ENCODE assay signal across 18 cellular contexts in the genomic region with DNA sequence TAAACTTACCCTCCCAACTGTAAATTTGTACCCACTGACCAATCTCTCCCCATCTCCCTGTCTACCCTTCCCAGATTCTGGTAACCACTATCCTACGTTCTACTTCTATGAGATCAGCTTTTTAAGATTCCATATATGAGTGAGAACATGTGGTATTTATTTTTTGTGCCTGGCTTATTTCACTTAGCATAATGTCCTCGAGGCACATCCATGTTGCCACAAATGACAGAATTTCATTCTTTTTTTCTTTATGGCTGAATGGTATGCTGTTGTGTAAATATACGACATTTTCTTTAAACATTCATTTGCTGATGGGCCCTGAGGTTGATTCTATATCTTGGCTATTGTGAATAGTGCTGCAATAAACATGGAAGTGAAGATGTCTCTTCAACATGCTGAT.
DNase-seq lines count a peak whose midpoint lies in the region; ATAC-seq and TF ChIP-seq lines count a peak whose summit lies in the region.
"Had no signal": no experiment of that assay in that cellular context is flagged by ENCODE, and none has a peak within 500 bp of the region (broad histone marks: within the 10 kb centered on the region; RNA-seq: fewer than 3 reads in every experiment).

No MANE protein-coding gene starts in this region.

- H3K4me1 ChIP-seq in GM23248 (ENCODE audit: insufficient read depth) (0 out of 2 replicates have a peak, but pooled peaks cover 3% of the 10 kb centered on the region), mesenchymal stem cell (ENCODE audit: control insufficient read depth, insufficient read depth, low read depth, low read length) (peaks cover 2% of the 10 kb centered on the region)

- H3K27ac ChIP-seq in CD4-positive, alpha-beta T cell (ENCODE audit: low read depth, low read length): no peak overlapping the region
- H3K27ac ChIP-seq in GM23248 (no peak overlapping the region), mesenchymal stem cell (ENCODE audit: low read length, poor library complexity, severe bottlenecking) (no peak overlapping the region)
- H3K27ac ChIP-seq: tibial nerve had no signal

- H3K36me3 Mint-ChIP-seq in CD4-positive, alpha-beta T cell (ENCODE audit: low read depth): peaks cover 43% of the 10 kb centered on the region
- peaks cover 25% of the 10 kb centered on the region for H3K36me3 Mint-ChIP-seq in activated B cell treated with CpG ODN at 0.5 μM for 24 hours (ENCODE audit: low read depth)

- H3K4me2 ChIP-seq in GM23248 (ENCODE audit: unreplicated experiment) (no peak overlapping the region), mesenchymal stem cell (ENCODE audit: low read length, poor library complexity, severe bottlenecking) (no peak overlapping the region)

- H2BK120ac ChIP-seq in mesenchymal stem cell (ENCODE audit: low read depth, low read length): no peak overlapping the region

- no peaks in the 10 kb centered on the region for H3K9me3 Mint-ChIP-seq in CD4-positive, alpha-beta T cell
- peaks cover 4% of the 10 kb centered on the region for H3K9me3 Mint-ChIP-seq in activated B cell treated with CpG ODN at 0.5 μM for 24 hours
- H3K9me3 Mint-ChIP-seq: T-helper 2 cell treated with Interferon-gamma antibody and Interleukin-4, amounts not matched to agents 5 μg/mL and 100 μg/mL, for 36 hours had no signal

- H3K18ac ChIP-seq in mesenchymal stem cell (ENCODE audit: low read depth in 1 of 2, low read length in 2 of 2): no peak overlapping the region

- H2BK5ac ChIP-seq in mesenchymal stem cell (ENCODE audit: low read depth, low read length, poor library complexity, severe bottlenecking): no peak overlapping the region

- no peak overlapping the region for H3K4ac ChIP-seq in mesenchymal stem cell (ENCODE audit: low read depth in 1 of 2, low read length in 2 of 2)

- peaks cover 5% of the 10 kb centered on the region; the same call in 1 of the 2 replicates for H3F3A ChIP-seq in GM23248 (ENCODE audit: insufficient read depth)

- no peak overlapping the region for H3K14ac ChIP-seq in mesenchymal stem cell (ENCODE audit: low read length in 2 of 2)

- POLR2A ChIA-PET in CD4-positive, alpha-beta T cell (lab: Charles Lee): interaction anchor here (1.3 kb wide), 1 partner anchor 13 kb away, joined by 5 read pairs; no protein-coding TSS in a partner anchor
- POLR2A ChIA-PET in activated B cell treated with CpG ODN at 0.5 μM for 24 hours (lab: Charles Lee): no interaction called here

- H3K9me2 ChIP-seq in GM23248 (ENCODE audit: insufficient read depth): no peaks in the 10 kb centered on the region

- H3K79me2 ChIP-seq in GM23248 (ENCODE audit: insufficient read depth): no peaks in the 10 kb centered on the region

- no peaks in the 10 kb centered on the region for H3K27me3 ChIP-seq in CD4-positive, alpha-beta T cell (ENCODE audit: control insufficient read depth, insufficient read depth, low read length)
- H3K27me3 ChIP-seq in GM23248 (replicated peaks; ENCODE audit: insufficient read depth): no peaks in the 10 kb centered on the region
- H3K27me3 ChIP-seq in mesenchymal stem cell (ENCODE audit: control insufficient read depth in 1 of 2, insufficient read depth in 1 of 2, low read length in 2 of 2): no peaks in the 10 kb centered on the region
- H3K27me3 ChIP-seq: tibial nerve had no signal

- intact Hi-C loops in CD4-positive, alpha-beta T cell (cut with DNase I, micrococcal nuclease): no loop called here
- intact Hi-C loops in activated B cell treated with CpG ODN at 0.5 μM for 24 hours (cut with micrococcal nuclease): no loop called here

- no peaks in the 10 kb centered on the region for H3K36me3 ChIP-seq in GM23248 (ENCODE audit: low read depth)
- H3K36me3 ChIP-seq in mesenchymal stem cell (ENCODE audit: control insufficient read depth in 1 of 2, insufficient read depth in 2 of 2, low read depth in 1 of 2, low read length in 2 of 2): peaks cover 5 to 8% of the 10 kb centered on the region in 2 experiments
- H3K36me3 ChIP-seq: tibial nerve had no signal

- no peak overlapping the region for H3K4me3 Mint-ChIP-seq in CD4-positive, alpha-beta T cell
- no peak overlapping the region for H3K4me3 Mint-ChIP-seq in activated B cell treated with CpG ODN at 0.5 μM for 24 hours
- H3K4me3 Mint-ChIP-seq: activated CD4-positive, alpha-beta T cell treated with anti-CD3 and anti-CD28 coated beads, Interleukin-2, amount 10 ng/mL, durations not matched to agents 7 days and 5 days; neural crest cell; T-helper 2 cell treated with Interferon-gamma antibody and Interleukin-4, amounts not matched to agents 5 μg/mL and 100 μg/mL, for 36 hours had no signal

- H4K20me1 ChIP-seq in GM23248 (ENCODE audit: insufficient read depth): no peaks in the 10 kb centered on the region

- 31 to 43% methylated on average over 3 of the region's 3 CpGs for WGBS in GM23248 (ENCODE audit: low coverage in 1 of 2, low lambda C conversion rate in 2 of 2, missing lambda C conversion rate in 2 of 2), 2 experiments
- WGBS in mesenchymal stem cell: 46% methylated on average over 2 of the region's 3 CpGs

- peaks cover 61% of the 10 kb centered on the region for H3K4me1 Mint-ChIP-seq in CD4-positive, alpha-beta T cell (ENCODE audit: low read depth)
- H3K4me1 Mint-ChIP-seq in activated B cell treated with CpG ODN at 0.5 μM for 24 hours: peaks cover 21% of the 10 kb centered on the region
- H3K4me1 Mint-ChIP-seq: neural crest cell had no signal

- H3K4me3 ChIP-seq in GM23248 (no peak overlapping the region), mesenchymal stem cell (ENCODE audit: insufficient read depth in 1 of 2, low read depth in 1 of 2, low read length in 2 of 2) (no peak overlapping the region)
- H3K4me3 ChIP-seq: tibial nerve had no signal

- H3K9ac ChIP-seq in GM23248: no peak overlapping the region
- H3K9ac ChIP-seq in mesenchymal stem cell (ENCODE audit: low read length): no peak overlapping the region

- no peaks in the 10 kb centered on the region for H3K9me3 ChIP-seq in CD4-positive, alpha-beta T cell (ENCODE audit: control insufficient read depth, low read length)
- H3K9me3 ChIP-seq in GM23248 (ENCODE audit: low read depth) (no peaks in the 10 kb centered on the region), mesenchymal stem cell (ENCODE audit: control insufficient read depth, low read length) (no peaks in the 10 kb centered on the region)
- H3K9me3 ChIP-seq: tibial nerve had no signal

- H4K91ac ChIP-seq in mesenchymal stem cell (ENCODE audit: low read length): no peak overlapping the region

- no peak overlapping the region for H2BK15ac ChIP-seq in mesenchymal stem cell (ENCODE audit: low read depth, poor library complexity, severe bottlenecking)

- H2AK5ac ChIP-seq in mesenchymal stem cell (ENCODE audit: low read length, severe bottlenecking): no peak overlapping the region

- CTCF ChIA-PET in CD4-positive, alpha-beta T cell (lab: Charles Lee): interaction anchor here (1.0 to 1.4 kb wide), 2 partner anchors 60 to 159 kb away, joined by 3 to 4 read pairs; no protein-coding TSS in a partner anchor
- CTCF ChIA-PET in activated B cell treated with CpG ODN at 0.5 μM for 24 hours (lab: Charles Lee): interaction anchor here (1.4 kb wide), 1 partner anchor 170 kb away, joined by 3 read pairs; no protein-coding TSS in a partner anchor

- H3K27me3 Mint-ChIP-seq in CD4-positive, alpha-beta T cell: no peaks in the 10 kb centered on the region
- no peaks in the 10 kb centered on the region for H3K27me3 Mint-ChIP-seq in activated B cell treated with CpG ODN at 0.5 μM for 24 hours
- H3K27me3 Mint-ChIP-seq: activated CD4-positive, alpha-beta T cell treated with anti-CD3 and anti-CD28 coated beads, Interleukin-2, amount 10 ng/mL, durations not matched to agents 7 days and 5 days had no signal

- H3K79me1 ChIP-seq in mesenchymal stem cell (replicated peaks; ENCODE audit: low read length, poor library complexity, severe bottlenecking): peaks cover 22% of the 10 kb centered on the region

- H3K23ac ChIP-seq in mesenchymal stem cell (ENCODE audit: low read length in 2 of 2): no peak overlapping the region

- peak overlapping the region; percentile 12 for H3K27ac Mint-ChIP-seq in CD4-positive, alpha-beta T cell
- peak overlapping the region; percentile 36 for H3K27ac Mint-ChIP-seq in activated B cell treated with CpG ODN at 0.5 μM for 24 hours
- H3K27ac Mint-ChIP-seq: activated CD4-positive, alpha-beta T cell treated with anti-CD3 and anti-CD28 coated beads, Interleukin-2, amount 10 ng/mL, durations not matched to agents 7 days and 5 days; T-helper 2 cell treated with Interferon-gamma antibody and Interleukin-4, amounts not matched to agents 5 μg/mL and 100 μg/mL, for 36 hours had no signal

- no peak for TF ChIP-seq CTCF in CD4-positive, alpha-beta T cell (IDR thresholded peaks at IDR 0.05)
- TF ChIP-seq CTCF in activated B cell treated with CpG ODN at 0.5 μM for 24 hours (IDR thresholded peaks at IDR 0.05): no peak

- in situ Hi-C loops in GM23248 (cut with MboI): no loop called here

- H4K8ac ChIP-seq in mesenchymal stem cell (ENCODE audit: low read length): no peak overlapping the region

- no peak for DNase-seq in CD4-positive, alpha-beta T cell
- DNase-seq in GM23248 (peak; percentile 4), activated B cell treated with CpG ODN at 0.5 μM for 24 hours (no peak), mesenchymal stem cell (peak; percentile 53), NCI-H2196 treated with DMSO at 0.1 percent for 48 hours (lab: John Stamatoyannopoulos, UW; ENCODE audit: unreplicated experiment) (no peak), epidermal melanocyte (ENCODE audit: insufficient read length, low spot score) (no peak), GM03348 (ENCODE audit: low spot score) (no peak)
- DNase-seq: activated CD4-positive, alpha-beta T cell treated with anti-CD3 and anti-CD28 coated beads, Interleukin-2, amount 10 ng/mL, durations not matched to agents 7 days and 5 days; cerebellar nuclear complex; H7; islet precursor cell; left ventricle myocardium superior; NCI-H1930; NCI-H69 had no signal

- no peak overlapping the region for H2AFZ ChIP-seq in GM23248
- no peak overlapping the region for H2AFZ ChIP-seq in mesenchymal stem cell (ENCODE audit: low read depth, low read length)

- ATAC-seq in CD4-positive, alpha-beta T cell (ENCODE audit: poor library complexity): no peak
- ATAC-seq in activated B cell treated with CpG ODN at 0.5 μM for 24 hours (ENCODE audit: low read depth): no peak
- no peak for ATAC-seq in HG03565 (IDR thresholded peaks at IDR 0.05; ENCODE audit: unreplicated experiment)
- ATAC-seq: left ventricle myocardium superior had no signal

- no peak overlapping the region for H2BK12ac ChIP-seq in mesenchymal stem cell (ENCODE audit: low read length in 2 of 2)

Comparison
In these comparisons a context has a peak if more than half of its experiments do, and no peak if none do; other contexts are left out.
1. DNase-seq: peak in GM23248 (single experiment) and mesenchymal stem cell (single experiment); none in CD4-positive, alpha-beta T cell (0 of 10), activated B cell treated with CpG ODN at 0.5 μM for 24 hours (single experiment), NCI-H2196 treated with DMSO at 0.1 percent for 48 hours (single experiment), epidermal melanocyte (single experiment) and GM03348 (single experiment).